24 cellular contexts compared by ENCODE assay signal in the genomic region with DNA sequence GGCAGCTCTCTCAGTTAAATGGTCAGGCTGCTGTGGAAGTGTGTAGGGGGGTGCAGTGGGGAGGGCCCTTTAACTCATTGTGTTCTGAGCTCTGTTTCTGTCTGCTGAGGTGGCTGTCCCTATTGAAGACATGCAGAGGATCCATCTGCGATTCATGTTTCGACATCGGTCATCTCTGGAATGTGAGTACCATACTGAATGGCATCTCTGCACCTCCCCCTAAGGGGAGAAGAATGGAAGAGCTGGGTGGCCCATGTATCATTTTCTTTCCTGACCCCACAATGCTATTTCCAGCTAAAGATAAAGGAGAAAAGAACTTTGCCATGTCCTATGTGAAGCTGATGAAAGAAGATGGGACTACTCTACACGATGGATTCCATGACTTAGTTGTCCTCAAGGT.
"Had no signal": no experiment of that assay in that cellular context is flagged by ENCODE, and none has a peak within 500 bp of the region (broad histone marks: within the 10 kb centered on the region; RNA-seq: fewer than 3 reads in every experiment).

No MANE protein-coding gene starts in this region.

- H3K27me3 ChIP-seq: breast epithelium had no signal

- H3K4me1 ChIP-seq: breast epithelium had no signal

- H3K36me3 ChIP-seq: breast epithelium had no signal

- ATAC-seq: activated CD8-positive, alpha-beta memory T cell treated with anti-CD3 and anti-CD28 coated beads, Interleukin-2, amount 10 ng/mL, durations not matched to agents 7 days and 5 days; activated T-cell treated with anti-CD3 and anti-CD28 coated beads, Interleukin-2, amount 50 U/mL, for 4 hours; T-helper 17 cell had no signal

- H3K4me2 ChIP-seq: PC-9 had no signal

- H2AFZ ChIP-seq: PC-9 had no signal

- DNase-seq: activated B cell treated with CpG ODN at 0.5 μM for 24 hours; activated CD4-positive, alpha-beta T cell treated with anti-CD3 and anti-CD28 coated beads for 1 hour; activated CD4-positive, alpha-beta T cell treated with anti-CD3 and anti-CD28 coated beads, Interleukin-2, amount 10 ng/mL, durations not matched to agents 24 days and 14 days; activated CD4-positive, alpha-beta T cell treated with anti-CD3 and anti-CD28 coated beads, Interleukin-2, amount 50 U/mL, for 48 hours; activated CD8-positive, alpha-beta memory T cell treated with anti-CD3 and anti-CD28 coated beads, Interleukin-2, amount 10 ng/mL, durations not matched to agents 7 days and 5 days; activated gamma-delta T cell treated with Interleukin-2 at 50 U/mL for 16 hours; activated naive CD4-positive, alpha-beta T cell treated with anti-CD3 and anti-CD28 coated beads, Interleukin-2, amount 10 ng/mL, durations not matched to agents 7 days and 5 days; activated naive CD8-positive, alpha-beta T cell treated with anti-CD3 and anti-CD28 coated beads for 36 hours; activated T-cell treated with anti-CD3 and anti-CD28 coated beads, Interleukin-2, amount 50 U/mL, for 4 hours; anterior cingulate cortex; caudate nucleus; Karpas-422; MM.1S; NCI-H1105; NCI-H1436; NCI-H1694 treated with DMSO at 0.1 percent for 48 hours; NCI-H2029 treated with DMSO at 0.1 percent for 48 hours; NCI-H345; NCI-H510A treated with DMSO at 0.1 percent for 48 hours; PC-9; SHP77 treated with DMSO at 0.1 percent for 48 hours; T-helper 17 cell; T-helper 9 cell had no signal

- H3K27ac ChIP-seq: breast epithelium, PC-9 had no signal

- H3K4me3 ChIP-seq: breast epithelium, PC-9 had no signal

- H3K9me3 ChIP-seq: breast epithelium had no signal
